15 cellular contexts compared by ENCODE assay signal in the genomic region with DNA sequence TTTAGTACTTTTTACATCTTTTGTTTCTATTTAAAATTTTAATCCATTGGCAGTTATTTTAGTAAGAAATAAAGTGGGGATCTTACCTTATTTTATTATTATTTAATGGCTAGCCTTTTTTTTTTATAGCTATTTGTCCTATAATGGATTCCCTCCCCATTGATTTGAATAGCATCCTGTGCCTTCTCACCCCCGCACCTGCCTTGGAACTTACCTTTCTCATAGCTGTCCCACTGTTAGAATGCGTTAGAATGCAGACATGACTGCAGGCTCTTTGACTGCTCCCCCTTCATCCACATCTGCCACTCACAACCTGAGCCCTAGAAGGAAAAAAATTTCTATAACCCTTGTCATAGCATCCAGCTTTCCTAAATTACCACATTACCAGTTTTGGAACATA.
A peak's percentile ranks its signal among the peaks of the same experiment; 100 is the strongest.
DNase-seq lines count a peak whose midpoint lies in the region; ATAC-seq and TF ChIP-seq lines count a peak whose summit lies in the region.
"Had no signal": no experiment of that assay in that cellular context is flagged by ENCODE, and none has a peak within 500 bp of the region (broad histone marks: within the 10 kb centered on the region; RNA-seq: fewer than 3 reads in every experiment).

No MANE protein-coding gene starts in this region.

- no peaks in the 10 kb centered on the region for H3K9me3 ChIP-seq in HEK293 (ENCODE audit: control insufficient read depth, insufficient read depth, low read depth, low read length)
- H3K9me3 ChIP-seq: BLaER1, HAP-1 had no signal

- TF ChIP-seq CTCF in HEK293 (tag by site-specific recombination; IDR thresholded peaks at IDR 0.05) = no peak

- H3K36me3 ChIP-seq in HEK293 (ENCODE audit: control insufficient read depth in 2 of 2, insufficient read depth in 1 of 2, low read length in 2 of 2) = no peaks in the 10 kb centered on the region
- H3K36me3 ChIP-seq: BLaER1, HAP-1 had no signal

- ATAC-seq in HG03097 (IDR thresholded peaks at IDR 0.05; ENCODE audit: low FRiP score, unreplicated experiment) = no peak
- ATAC-seq: GM12878 had no signal

- no peak overlapping the region for H3K4me3 ChIP-seq in HEK293 (ENCODE audit: low read depth, low read length)
- H3K4me3 ChIP-seq: BLaER1, GM12878, HAP-1 had no signal

- DNase-seq in NCI-H2171 treated with DMSO at 0.1 percent for 48 hours (lab: John Stamatoyannopoulos, UW) (peak; percentile 33), NCI-H2171 (lab: John Stamatoyannopoulos, UW) (no peak), NCI-H774 (lab: John Stamatoyannopoulos, UW) (peak; percentile 25), OCI-M1 (lab: John Stamatoyannopoulos, UW) (no peak), T-helper 9 cell (no peak)
- DNase-seq: 8988T; CD4-positive, alpha-beta memory T cell; DMS153; DMS79; IMR-90 had no signal

- no peak overlapping the region for H3K27ac ChIP-seq in HEK293 (ENCODE audit: extremely low read depth, low read depth, low read length)
- H3K27ac ChIP-seq: BLaER1 had no signal

- POLR2A ChIA-PET in HEK293 (lab: Yijun Ruan, JAX) = interaction anchor here (2.7 kb wide), 1 partner anchor 9 kb away, joined by 12 read pairs; the partner anchor contains the start of gene PKIB

- CTCF ChIA-PET in HEK293 (lab: Yijun Ruan, JAX) = interaction anchor here (3.0 kb wide), 1 partner anchor 9 kb away, joined by 17 read pairs; the partner anchor contains the start of gene PKIB

- H3K4me1 ChIP-seq in HEK293 (ENCODE audit: control insufficient read depth, insufficient read depth, low read length) = peaks cover 18% of the 10 kb centered on the region
- H3K4me1 ChIP-seq: BLaER1, HAP-1 had no signal

TF ChIP-seq in HEK293, 187 proteins besides CTCF, POLR2A, EP300 and RAD21:
- TF ChIP-seq SP2 (tag by site-specific recombination; IDR thresholded peaks at IDR 0.05) = no peak
- peak; percentile 51; the same call in 1 of the 2 replicates for TF ChIP-seq PRDM10 (tag by site-specific recombination; IDR thresholded peaks at IDR 0.05)

Comparison
In these comparisons a context has a peak if more than half of its experiments do, and no peak if none do; other contexts are left out.
1. DNase-seq: peak in NCI-H2171 treated with DMSO at 0.1 percent for 48 hours (single experiment) and NCI-H774 (single experiment); none in NCI-H2171 (single experiment), OCI-M1 (single experiment) and T-helper 9 cell (single experiment).